In genomic region chr11:128417607-128418324, GRCh38 we compare ENCODE assay signal across 16 cellular contexts.
A peak's percentile ranks its signal among the peaks of the same experiment; 100 is the strongest.
DNase-seq lines count a peak whose midpoint lies in the region; ATAC-seq and TF ChIP-seq lines count a peak whose summit lies in the region.
"Had no signal": no experiment of that assay in that cellular context is flagged by ENCODE, and none has a peak within 500 bp of the region (broad histone marks: within the 10 kb centered on the region; RNA-seq: fewer than 3 reads in every experiment).

No MANE protein-coding gene starts in this region.

- DNase-seq in heart right ventricle = peak in 1 of 2 donors; percentile 26
- DNase-seq in Right ventricle myocardium superior = no peak
- peak; percentile 70 for DNase-seq in dermis blood vessel endothelial cell
- DNase-seq in mesothelial cell of epicardium (ENCODE audit: low spot score in 2 of 2, unreplicated experiment in 2 of 2) = no peak
- no peak for DNase-seq in posterior cingulate gyrus
- DNase-seq in stimulated activated CD4-positive, alpha-beta T cell treated with anti-CD3 and anti-CD28 coated beads, Interleukin-15, amount 100 ng/mL, for 24 hours = no peak
- DNase-seq: foreskin melanocyte; mucosa of descending colon; NCI-H1105; NCI-H82; stimulated activated CD4-positive, alpha-beta T cell treated with anti-CD3 and anti-CD28 coated beads, Interleukin-1b, Interleukin-23, amount 100 ng/mL, for 48 hours had no signal

- no peaks in the 10 kb centered on the region for H3K36me3 ChIP-seq in heart right ventricle

- peak overlapping the region; percentile 44 for H3K27ac Mint-ChIP-seq in mesothelial cell of epicardium
- H3K27ac Mint-ChIP-seq: stimulated activated naive CD8-positive, alpha-beta T cell treated with anti-CD3 and anti-CD28 coated beads, Interleukin-15, Interleukin-2, amounts not matched to agents 100 ng/mL and 50 ng/mL, for 24 hours; T-helper 1 cell treated with Interleukin-12 subunit alpha and Interleukin-12 subunit beta and Interleukin-4 antibody, amounts not matched to agents 30 μg/mL and 1 μg/mL, for 36 hours had no signal

- no peak overlapping the region for H3K4me3 ChIP-seq in heart right ventricle
- H3K4me3 ChIP-seq: A549, mucosa of descending colon had no signal

- no peak overlapping the region for H3K4me3 Mint-ChIP-seq in mesothelial cell of epicardium
- H3K4me3 Mint-ChIP-seq: stimulated activated naive CD8-positive, alpha-beta T cell treated with anti-CD3 and anti-CD28 coated beads, Interleukin-15, Interleukin-2, amounts not matched to agents 100 ng/mL and 50 ng/mL, for 24 hours; T-helper 1 cell treated with Interleukin-12 subunit alpha and Interleukin-12 subunit beta and Interleukin-4 antibody, amounts not matched to agents 30 μg/mL and 1 μg/mL, for 36 hours had no signal

- peak overlapping the region in 7 of 10 donors; percentile 4 to 71 (median 51) for H3K27ac ChIP-seq in heart right ventricle
- H3K27ac ChIP-seq: A549 had no signal

- no peaks in the 10 kb centered on the region for H3K9me3 Mint-ChIP-seq in mesothelial cell of epicardium
- H3K9me3 Mint-ChIP-seq: stimulated activated naive CD8-positive, alpha-beta T cell treated with anti-CD3 and anti-CD28 coated beads, Interleukin-15, Interleukin-2, amounts not matched to agents 100 ng/mL and 50 ng/mL, for 24 hours; T-helper 1 cell treated with Interleukin-12 subunit alpha and Interleukin-12 subunit beta and Interleukin-4 antibody, amounts not matched to agents 30 μg/mL and 1 μg/mL, for 36 hours had no signal

- H3K4me1 ChIP-seq in heart right ventricle = peaks cover 0 to 50% (median 25%) of the 10 kb centered on the region in 9 donors

- peaks cover 4% of the 10 kb centered on the region for H3K27me3 Mint-ChIP-seq in mesothelial cell of epicardium (ENCODE audit: low read depth)
- H3K27me3 Mint-ChIP-seq: stimulated activated naive CD8-positive, alpha-beta T cell treated with anti-CD3 and anti-CD28 coated beads, Interleukin-15, Interleukin-2, amounts not matched to agents 100 ng/mL and 50 ng/mL, for 24 hours had no signal

- H3K4me1 Mint-ChIP-seq in mesothelial cell of epicardium = peaks cover 53% of the 10 kb centered on the region

- no peaks in the 10 kb centered on the region for H3K27me3 ChIP-seq in heart right ventricle

- ATAC-seq in heart right ventricle = peak in 6 of 8 donors; percentile 40 to 85 (median 66)
- ATAC-seq in Right ventricle myocardium superior (ENCODE audit: poor library complexity) = no peak
- no peak for ATAC-seq in HG02938 (IDR thresholded peaks at IDR 0.05; ENCODE audit: unreplicated experiment)
- ATAC-seq in HG03378 (IDR thresholded peaks at IDR 0.05; ENCODE audit: unreplicated experiment) = no peak
- ATAC-seq: A549, mucosa of descending colon had no signal

- 40 to 64% methylated on average over 5 of the region's 5 CpGs for WGBS in heart right ventricle, 2 donors

- intact Hi-C loops in heart right ventricle (cut with DNase I) (loop anchor here in 1 of 10 donors (5.0 kb wide), 1 partner anchor 80 kb away; no protein-coding TSS in a partner anchor), Right ventricle myocardium superior (cut with DNase I) (no loop called here), posterior cingulate gyrus (cut with DNase I) (no loop called here)

- no peaks in the 10 kb centered on the region for H3K36me3 Mint-ChIP-seq in mesothelial cell of epicardium

- TF ChIP-seq CTCF in heart right ventricle (IDR thresholded peaks at IDR 0.05) = no peak
- no peak for TF ChIP-seq CTCF in mesothelial cell of epicardium (IDR thresholded peaks at IDR 0.05; ENCODE audit: unreplicated experiment)

- H3K9me3 ChIP-seq in heart right ventricle = no peaks in the 10 kb centered on the region
- H3K9me3 ChIP-seq: A549, mucosa of descending colon had no signal

Comparison
In these comparisons a context has a peak if more than half of its experiments do, and no peak if none do; other contexts are left out.
1. ATAC-seq: peak in heart right ventricle (6 of 8); none in Right ventricle myocardium superior (single experiment), HG02938 (single experiment) and HG03378 (single experiment).